ENCODE assay signal across 23 cellular contexts in genomic region chr11:17443926-17444690, GRCh38. TPM values are rescaled to one million over a fixed set of nuclear protein-coding genes. Genes with fewer than 3 reads are reported as not detected.
DNase-seq lines count a peak whose midpoint lies in the region; ATAC-seq and TF ChIP-seq lines count a peak whose summit lies in the region.
"Had no signal": no experiment of that assay in that cellular context is flagged by ENCODE, and none has a peak within 500 bp of the region (broad histone marks: within the 10 kb centered on the region; RNA-seq: fewer than 3 reads in every experiment).

No MANE protein-coding gene starts in this region.

- no peak for TF ChIP-seq CTCF in WERI-Rb-1 (IDR thresholded peaks at IDR 0.05; ENCODE audit: low read depth, low read length)
- no peak for TF ChIP-seq CTCF in osteoblast (IDR thresholded peaks at IDR 0.05; ENCODE audit: extremely low read depth, low read depth, low read length)
- TF ChIP-seq CTCF in WTC11 (IDR thresholded peaks at IDR 0.05) = no peak

- peaks cover 10% of the 10 kb centered on the region for H3K4me1 Mint-ChIP-seq in WTC11

- H3K27me3 Mint-ChIP-seq in WTC11 (ENCODE audit: low read depth) = peaks cover 39% of the 10 kb centered on the region

- no peak overlapping the region for H2AFZ ChIP-seq in osteoblast (ENCODE audit: low read length)
- H2AFZ ChIP-seq: PC-9 had no signal

- intact Hi-C loops in left cardiac atrium (cut with DNase I) = no loop called here

- H3K36me3 Mint-ChIP-seq in WTC11 = no peaks in the 10 kb centered on the region
- H3K36me3 Mint-ChIP-seq: CD8-positive, alpha-beta T cell had no signal

- H3K79me2 ChIP-seq in osteoblast (ENCODE audit: insufficient read depth, low read length) = no peaks in the 10 kb centered on the region

- H3K9me3 ChIP-seq in WERI-Rb-1 (ENCODE audit: severe bottlenecking) = peaks cover 7% of the 10 kb centered on the region
- no peaks in the 10 kb centered on the region for H3K9me3 ChIP-seq in osteoblast (ENCODE audit: low read depth, low read length)
- H3K9me3 ChIP-seq: MG63, SK-N-SH had no signal

- POLR2A ChIA-PET in WTC11 (lab: Charles Lee) = no interaction called here

- peaks cover 41% of the 10 kb centered on the region for H3K36me3 ChIP-seq in WERI-Rb-1
- H3K36me3 ChIP-seq in osteoblast (ENCODE audit: insufficient read depth, low read length) = no peaks in the 10 kb centered on the region
- H3K36me3 ChIP-seq: MG63 had no signal

- H4K20me1 ChIP-seq in osteoblast (ENCODE audit: insufficient read depth, low read length) = no peaks in the 10 kb centered on the region

- no peak overlapping the region for H3K4me3 ChIP-seq in WERI-Rb-1 (ENCODE audit: low read depth, low read length)
- no peak overlapping the region for H3K4me3 ChIP-seq in osteoblast (ENCODE audit: insufficient read depth, low read length)
- H3K4me3 ChIP-seq: K562, MG63, PC-9 had no signal

- H3K27me3 ChIP-seq in WERI-Rb-1 (ENCODE audit: insufficient read depth, low read depth, severe bottlenecking) = no peaks in the 10 kb centered on the region
- peaks cover 13% of the 10 kb centered on the region for H3K27me3 ChIP-seq in osteoblast (ENCODE audit: insufficient read depth, low read length)
- H3K27me3 ChIP-seq: MG63 had no signal

- H3K4me1 ChIP-seq in osteoblast (ENCODE audit: insufficient read depth, low read length) = no peaks in the 10 kb centered on the region

- no peak overlapping the region for H3K4me3 Mint-ChIP-seq in WTC11
- H3K4me3 Mint-ChIP-seq: CD8-positive, alpha-beta T cell; T-helper 2 cell treated with Interferon-gamma antibody and Interleukin-4, amounts not matched to agents 5 μg/mL and 100 μg/mL, for 36 hours had no signal

- DNase-seq in NCI-H510A treated with DMSO at 0.1 percent for 48 hours (lab: John Stamatoyannopoulos, UW) (peak; percentile 1), NCI-H510A (lab: John Stamatoyannopoulos, UW) (no peak), NCI-H2171 (lab: John Stamatoyannopoulos, UW) (peak; percentile 9), WERI-Rb-1 (peak; percentile 73), osteoblast (ENCODE audit: insufficient read length, low spot score, missing footprints) (peak; percentile 15), left cardiac atrium (no peak), WTC11 (ENCODE audit: low spot score) (no peak)
- DNase-seq: CD8-positive, alpha-beta T cell; DMS79; H7; MG63; NCI-H1436 treated with DMSO at 0.1 percent for 48 hours; NCI-H2029 treated with DMSO at 0.1 percent for 48 hours; PC-9; RPMI8226; SIG-M5; SK-N-SH had no signal

- H3K4me2 ChIP-seq in osteoblast (ENCODE audit: insufficient read depth, low read length) = no peak overlapping the region
- H3K4me2 ChIP-seq: PC-9, SK-N-SH had no signal

- CTCF ChIA-PET in WTC11 (lab: Charles Lee) = interaction anchor here (1.5 kb wide), 1 partner anchor 29 kb away, joined by 6 read pairs; no protein-coding TSS in a partner anchor

- no peak overlapping the region for H3K27ac Mint-ChIP-seq in WTC11
- H3K27ac Mint-ChIP-seq: CD8-positive, alpha-beta T cell; T-helper 2 cell treated with Interferon-gamma antibody and Interleukin-4, amounts not matched to agents 5 μg/mL and 100 μg/mL, for 36 hours had no signal

- ATAC-seq in left cardiac atrium = no peak
- no peak for ATAC-seq in HG03175 (IDR thresholded peaks at IDR 0.05; ENCODE audit: unreplicated experiment)
- no peak for ATAC-seq in WTC11
- ATAC-seq: CD8-positive, alpha-beta T cell; HepG2; K562 had no signal

- H3K27ac ChIP-seq in WERI-Rb-1 (peak overlapping the region; percentile 73), osteoblast (ENCODE audit: low read depth, low read length) (no peak overlapping the region)
- H3K27ac ChIP-seq: PC-9 had no signal

- H3K9me3 Mint-ChIP-seq in WTC11 = peaks cover 8% of the 10 kb centered on the region
- H3K9me3 Mint-ChIP-seq: CD8-positive, alpha-beta T cell had no signal

TF ChIP-seq in WTC11, 78 proteins besides CTCF, POLR2A, EP300 and RAD21:
- TF ChIP-seq CREM (CRISPR knock-in tag; IDR thresholded peaks at IDR 0.05) = no peak
- TF ChIP-seq OVOL2 (CRISPR knock-in tag; IDR thresholded peaks at IDR 0.05; ENCODE audit: borderline replicate concordance) = no peak
- TF ChIP-seq ESRRA (CRISPR knock-in tag; IDR thresholded peaks at IDR 0.05; ENCODE audit: borderline replicate concordance) = no peak
- TF ChIP-seq ZSCAN18 (CRISPR knock-in tag; IDR thresholded peaks at IDR 0.05) = no peak
- TF ChIP-seq JAZF1 (CRISPR knock-in tag; IDR thresholded peaks at IDR 0.05) = no peak
- TF ChIP-seq IRF1 (CRISPR knock-in tag; IDR thresholded peaks at IDR 0.05) = no peak
TF ChIP-seq in WTC11: peak in this region for 0.

RNA-seq across cellular contexts. Expression of gene ABCC8, which starts 32.5 kb away (rescaled TPM):
- total RNA-seq in osteoblast (not detected in 2 replicates), left cardiac atrium (1 to 10 TPM in 1 of 2 donors, under 1 TPM in 1; 0.99 to 1.9 TPM), WTC11 (2021) (3.9 to 7.3 TPM (median 4.1 TPM) in 3 replicates)
- total RNA-seq: CD8-positive, alpha-beta T cell; HepG2; K562; LHCN-M2; NCI-H460; PC-9 had no signal

RNA-seq across cellular contexts. Expression of gene KCNJ11, which starts 55.6 kb away (rescaled TPM):
- total RNA-seq in osteoblast (under 0.01 TPM in 1 of 2 replicates, not detected in the other), left cardiac atrium (10 to 100 TPM; 11.3 to 21.2 TPM), WTC11 (2021) (8.2 to 10.0 TPM (median 8.7 TPM) in 3 replicates)

Comparison
In these comparisons a context has a peak if more than half of its experiments do, and no peak if none do; other contexts are left out.
1. DNase-seq: peak in NCI-H510A treated with DMSO at 0.1 percent for 48 hours (single experiment), NCI-H2171 (single experiment), WERI-Rb-1 (single experiment) and osteoblast (single experiment); none in NCI-H510A (single experiment), left cardiac atrium (single experiment) and WTC11 (single experiment).